12 cellular contexts compared by ENCODE assay signal in the genomic region with DNA sequence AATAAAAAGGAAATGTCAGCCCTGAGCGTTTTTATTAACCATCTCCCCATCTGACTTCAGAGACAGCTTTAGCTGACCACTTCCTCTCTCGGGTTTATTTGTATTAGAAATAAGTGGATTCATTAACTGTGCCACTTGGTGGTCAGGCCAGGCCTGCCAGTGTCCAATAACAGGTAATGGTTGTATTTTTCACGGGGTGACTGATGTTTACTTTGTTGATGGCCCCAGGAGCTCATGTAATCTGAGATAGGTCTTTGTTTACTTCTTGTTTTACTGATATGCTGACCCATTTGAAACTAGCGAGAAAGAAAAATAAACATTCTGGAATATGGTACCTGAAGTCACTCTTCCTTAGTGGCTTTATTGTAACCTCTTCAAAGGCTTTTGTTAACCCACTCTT.
DNase-seq lines count a peak whose midpoint lies in the region; ATAC-seq and TF ChIP-seq lines count a peak whose summit lies in the region.
"Had no signal": no experiment of that assay in that cellular context is flagged by ENCODE, and none has a peak within 500 bp of the region (broad histone marks: within the 10 kb centered on the region; RNA-seq: fewer than 3 reads in every experiment).

No MANE protein-coding gene starts in this region.

- POLR2A ChIA-PET in HEK293T (lab: Yijun Ruan, JAX): no interaction called here

- CTCF ChIA-PET in HEK293T (lab: Yijun Ruan, JAX): no interaction called here

- H3K4me3 ChIP-seq in lower leg skin (ENCODE audit: low read depth, poor library complexity, severe bottlenecking): no peak overlapping the region
- H3K4me3 ChIP-seq: coronary artery, sigmoid colon, tibial artery had no signal

- in situ Hi-C loops in Caki2 (cut with HindIII; ENCODE audit: low pct_unique_long_range_greater_than_20kb, low sequenced_read_pairs) (no loop called here), G401 (cut with HindIII; ENCODE audit: low sequenced_read_pairs) (no loop called here), ACHN (cut with HindIII; ENCODE audit: low pct_ligation_motif_present, low pct_unique_long_range_greater_than_20kb, low sequenced_read_pairs) (no loop called here)

- intact Hi-C loops in lower leg skin (cut with DNase I; ENCODE audit: low total_unique reads): no loop called here

- no peak for TF ChIP-seq POLR2A in lower leg skin (IDR thresholded peaks at IDR 0.05)

- 60 to 76% methylated on average over 4 of the region's 4 CpGs for WGBS in lower leg skin, 2 donors

- ATAC-seq in HG03159 (IDR thresholded peaks at IDR 0.05; ENCODE audit: unreplicated experiment): no peak

- TF ChIP-seq CTCF in lower leg skin (IDR thresholded peaks at IDR 0.05): no peak

- DNase-seq in Caki2 (ENCODE audit: low read depth) (peak; percentile 87), HEK293T (ENCODE audit: extremely low spot score) (peak; percentile 41), NCI-H510A (lab: John Stamatoyannopoulos, UW) (peak; percentile 51), foreskin melanocyte (peak; percentile 49), G401 (ENCODE audit: low spot score) (no peak), ACHN (no peak), lower leg skin (ENCODE audit: low spot score in 2 of 2) (no peak)
- DNase-seq: immature natural killer cell, sigmoid colon, tibial artery had no signal

TF ChIP-seq in HEK293T, 16 proteins besides CTCF, POLR2A, EP300 and RAD21:
- TF ChIP-seq SUZ12 (IDR thresholded peaks at IDR 0.05) (no peak), FOXK2 (IDR thresholded peaks at IDR 0.05) (peak; percentile 83; the same call in 1 of the 2 replicates), CTBP1 (IDR thresholded peaks at IDR 0.05; ENCODE audit: borderline replicate concordance) (peak; percentile 94), PKNOX1 (IDR thresholded peaks at IDR 0.05) (peak; percentile 63), TARDBP (IDR thresholded peaks at IDR 0.05) (peak; percentile 69; the same call in 1 of the 2 replicates), ARNT (IDR thresholded peaks at IDR 0.05) (peak; percentile 82), HDGF (IDR thresholded peaks at IDR 0.05; ENCODE audit: borderline replicate concordance) (no peak), FOXA1 (IDR thresholded peaks at IDR 0.05) (peak; percentile 98), LEF1 (IDR thresholded peaks at IDR 0.05; ENCODE audit: borderline replicate concordance) (no peak; the same call in 1 of the 2 replicates), FOXM1 (IDR thresholded peaks at IDR 0.05; ENCODE audit: borderline replicate concordance) (0 out of 2 replicates have a peak, but pooled peaks have one; percentile 7)

Comparison
In these comparisons a context has a peak if more than half of its experiments do, and no peak if none do; other contexts are left out.
1. DNase-seq: peak in Caki2 (single experiment), HEK293T (single experiment), NCI-H510A (single experiment) and foreskin melanocyte (single experiment); none in G401 (single experiment), ACHN (single experiment) and lower leg skin (0 of 2).